Comparison of ENCODE assay signal across 13 cellular contexts in the genomic region with DNA sequence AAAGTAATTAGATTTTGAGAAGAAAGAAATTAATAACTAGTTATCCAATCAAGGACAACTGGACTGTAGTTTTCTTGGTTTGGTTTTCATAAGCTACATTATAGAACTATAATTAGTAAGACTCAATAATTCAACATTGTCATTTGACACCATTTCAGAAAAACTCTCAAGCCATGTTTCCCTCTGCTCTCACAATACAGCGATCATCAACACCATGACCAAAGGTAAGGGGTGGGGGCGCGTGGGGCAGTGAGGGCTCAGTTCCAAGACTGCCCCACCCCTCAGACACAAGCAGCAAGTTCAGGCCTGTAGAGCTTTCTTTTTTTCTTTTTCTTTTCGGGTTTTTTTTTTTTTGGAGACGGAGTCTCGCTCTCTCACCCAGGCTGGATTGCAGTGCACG. TPM values are rescaled to one million over a fixed set of nuclear protein-coding genes. Genes with fewer than 3 reads are reported as not detected.
DNase-seq lines count a peak whose midpoint lies in the region; TF ChIP-seq lines count a peak whose summit lies in the region.
"Had no signal": no experiment of that assay in that cellular context is flagged by ENCODE, and none has a peak within 500 bp of the region (broad histone marks: within the 10 kb centered on the region; RNA-seq: fewer than 3 reads in every experiment).

No MANE protein-coding gene starts in this region.

- WGBS in adrenal gland, 4 donors = 39 to 64% (median 53%) methylated on average over 7 of the region's 7 CpGs

- H3K9me3 Mint-ChIP-seq in T-helper 2 cell treated with Interferon-gamma antibody and Interleukin-4, amounts not matched to agents 5 μg/mL and 100 μg/mL, for 36 hours = no peaks in the 10 kb centered on the region
- H3K9me3 Mint-ChIP-seq: activated T-helper 2 cell treated with anti-CD3 and anti-CD28 coated beads, Interferon-gamma antibody, Interleukin-2, Interleukin-4, amounts not matched to agents 10 μg/mL and 5 μg/mL and 100 μg/mL, durations not matched to agents 14 hours and 24 hours and 36 hours; CD8-positive, alpha-beta T cell; memory B cell had no signal

- H3K27ac Mint-ChIP-seq in T-helper 2 cell treated with Interferon-gamma antibody and Interleukin-4, amounts not matched to agents 5 μg/mL and 100 μg/mL, for 36 hours = no peak overlapping the region
- H3K27ac Mint-ChIP-seq: activated T-helper 2 cell treated with anti-CD3 and anti-CD28 coated beads, Interferon-gamma antibody, Interleukin-2, Interleukin-4, amounts not matched to agents 10 μg/mL and 5 μg/mL and 100 μg/mL, durations not matched to agents 14 hours and 24 hours and 36 hours; CD8-positive, alpha-beta T cell; memory B cell; T-helper 17 cell had no signal

- DNase-seq in HT-29 (ENCODE audit: low spot score) = peak; percentile 52
- peak; percentile 70 for DNase-seq in NCI-H2081 treated with DMSO at 0.1 percent for 48 hours (lab: John Stamatoyannopoulos, UW)
- no peak for DNase-seq in adrenal gland
- DNase-seq in GDM1 (lab: John Stamatoyannopoulos, UW) = no peak
- no peak for DNase-seq in activated CD4-positive, alpha-beta T cell treated with anti-CD3 and anti-CD28 coated beads for 48 hours
- no peak for DNase-seq in T-helper 2 cell treated with Interferon-gamma antibody and Interleukin-4, amounts not matched to agents 5 μg/mL and 100 μg/mL, for 36 hours (ENCODE audit: low spot score)
- DNase-seq in erythroblast (lab: John Stamatoyannopoulos, UW) = no peak
- DNase-seq: CD8-positive, alpha-beta T cell; T-helper 17 cell had no signal

- TF ChIP-seq POLR2A in adrenal gland (IDR thresholded peaks at IDR 0.05) = no peak
- TF ChIP-seq POLR2A in erythroblast (IDR thresholded peaks at IDR 0.05; ENCODE audit: low read length) = no peak

- H3K27me3 ChIP-seq in adrenal gland (no peaks in the 10 kb centered on the region), mucosa of stomach (ENCODE audit: control insufficient read depth, insufficient read depth, low read length) (no peaks in the 10 kb centered on the region)
- H3K27me3 ChIP-seq: tibial artery had no signal

- no peak for TF ChIP-seq CTCF in adrenal gland (IDR thresholded peaks at IDR 0.05)

- H3K4me1 ChIP-seq in adrenal gland (replicated peaks in 1 of 2) = peaks cover 3 to 25% of the 10 kb centered on the region in 2 donors
- peaks cover 56% of the 10 kb centered on the region for H3K4me1 ChIP-seq in mucosa of stomach (ENCODE audit: control insufficient read depth, insufficient read depth, low read length)

- H3K9ac ChIP-seq in mucosa of stomach (ENCODE audit: low read length) = peak overlapping the region; percentile 42

- peak overlapping the region in 4 of 5 donors; percentile 16 to 90 (median 74) for H3K27ac ChIP-seq in adrenal gland
- H3K27ac ChIP-seq: tibial artery had no signal

- H3K36me3 Mint-ChIP-seq in T-helper 2 cell treated with Interferon-gamma antibody and Interleukin-4, amounts not matched to agents 5 μg/mL and 100 μg/mL, for 36 hours (ENCODE audit: low read depth) = no peaks in the 10 kb centered on the region
- H3K36me3 Mint-ChIP-seq: CD8-positive, alpha-beta T cell; memory B cell had no signal

- H3K27me3 Mint-ChIP-seq in T-helper 2 cell treated with Interferon-gamma antibody and Interleukin-4, amounts not matched to agents 5 μg/mL and 100 μg/mL, for 36 hours (ENCODE audit: low read depth) = peaks cover 20% of the 10 kb centered on the region

- no peaks in the 10 kb centered on the region for H3K4me1 Mint-ChIP-seq in T-helper 2 cell treated with Interferon-gamma antibody and Interleukin-4, amounts not matched to agents 5 μg/mL and 100 μg/mL, for 36 hours (ENCODE audit: low read depth)
- H3K4me1 Mint-ChIP-seq: memory B cell had no signal

- H3K4me3 ChIP-seq in adrenal gland = peak overlapping the region in 1 of 4 donors; percentile 41
- H3K4me3 ChIP-seq in mucosa of stomach (ENCODE audit: low read length) = peak overlapping the region; percentile 1
- H3K4me3 ChIP-seq: tibial artery had no signal

- H3K36me3 ChIP-seq in adrenal gland (replicated peaks in 1 of 2) (no peaks in the 10 kb centered on the region), mucosa of stomach (ENCODE audit: control insufficient read depth, insufficient read depth, low read length) (no peaks in the 10 kb centered on the region)
- H3K36me3 ChIP-seq: tibial artery had no signal

- H3K4me3 Mint-ChIP-seq in T-helper 2 cell treated with Interferon-gamma antibody and Interleukin-4, amounts not matched to agents 5 μg/mL and 100 μg/mL, for 36 hours = no peak overlapping the region
- H3K4me3 Mint-ChIP-seq: CD8-positive, alpha-beta T cell; memory B cell; T-helper 17 cell had no signal

- intact Hi-C loops in adrenal gland (cut with DNase I) = no loop called here

- H3K9me3 ChIP-seq in adrenal gland (replicated peaks in 1 of 3) (no peaks in the 10 kb centered on the region), mucosa of stomach (ENCODE audit: control insufficient read depth, low read length) (no peaks in the 10 kb centered on the region)
- H3K9me3 ChIP-seq: tibial artery had no signal

RNA-seq across cellular contexts. Expression of a gene that starts 6.4 kb away (rescaled TPM):
- 8.7 and 12.9 TPM in 2 replicates for total RNA-seq in HT-29 (2014; rRNA removed; shearing (Covaris generic))
- total RNA-seq in adrenal gland = 10 to 100 TPM; 17.8 to 87.7 (median 28.7) TPM
- polyA plus RNA-seq in adrenal gland = 10 to 100 TPM; 28.7 to 56.6 (median 29.4) TPM
- total RNA-seq: CD8-positive, alpha-beta T cell had no signal

RNA-seq across cellular contexts. Expression of a gene that starts 51.2 kb away (rescaled TPM):
- 594 and 703 TPM in 2 replicates for total RNA-seq in HT-29 (2014; rRNA removed; shearing (Covaris generic))
- total RNA-seq in adrenal gland = 100 to 1,000 TPM; 116 to 222 (median 151) TPM
- 100 to 1,000 TPM in 2 of 3 donors, 10 to 100 TPM in 1; 81.3 to 403 (median 126) TPM for polyA plus RNA-seq in adrenal gland

RNA-seq across cellular contexts. Expression of a gene that starts 51.6 kb away (rescaled TPM):
- 20.4 and 24.0 TPM in 2 replicates for total RNA-seq in HT-29 (2014; rRNA removed; shearing (Covaris generic))
- 10 to 100 TPM; 11.4 to 41.1 (median 23.5) TPM for total RNA-seq in adrenal gland
- 10 to 100 TPM; 13.7 to 26.5 (median 14.9) TPM for polyA plus RNA-seq in adrenal gland

RNA-seq across cellular contexts. Expression of a gene that starts 52.2 kb away (rescaled TPM):
- 83.0 and 107 TPM in 2 replicates for total RNA-seq in HT-29 (2014; rRNA removed; shearing (Covaris generic))
- total RNA-seq in adrenal gland = 100 to 1,000 TPM in 5 of 8 donors, 10 to 100 TPM in 3; 51.6 to 170 (median 132) TPM
- polyA plus RNA-seq in adrenal gland = 100 to 1,000 TPM in 1 of 3 donors, 10 to 100 TPM in 2; 74.0 to 140 (median 98.5) TPM

Comparison
In these comparisons a context has a peak if more than half of its experiments do, and no peak if none do; other contexts are left out.
1. DNase-seq: peak in HT-29 (single experiment) and NCI-H2081 treated with DMSO at 0.1 percent for 48 hours (single experiment); none in adrenal gland (0 of 7), GDM1 (single experiment), activated CD4-positive, alpha-beta T cell treated with anti-CD3 and anti-CD28 coated beads for 48 hours (single experiment), T-helper 2 cell treated with Interferon-gamma antibody and Interleukin-4, amounts not matched to agents 5 μg/mL and 100 μg/mL, for 36 hours (single experiment) and erythroblast (0 of 2).